ENCODE assay signal across 10 cellular contexts in the genomic region with DNA sequence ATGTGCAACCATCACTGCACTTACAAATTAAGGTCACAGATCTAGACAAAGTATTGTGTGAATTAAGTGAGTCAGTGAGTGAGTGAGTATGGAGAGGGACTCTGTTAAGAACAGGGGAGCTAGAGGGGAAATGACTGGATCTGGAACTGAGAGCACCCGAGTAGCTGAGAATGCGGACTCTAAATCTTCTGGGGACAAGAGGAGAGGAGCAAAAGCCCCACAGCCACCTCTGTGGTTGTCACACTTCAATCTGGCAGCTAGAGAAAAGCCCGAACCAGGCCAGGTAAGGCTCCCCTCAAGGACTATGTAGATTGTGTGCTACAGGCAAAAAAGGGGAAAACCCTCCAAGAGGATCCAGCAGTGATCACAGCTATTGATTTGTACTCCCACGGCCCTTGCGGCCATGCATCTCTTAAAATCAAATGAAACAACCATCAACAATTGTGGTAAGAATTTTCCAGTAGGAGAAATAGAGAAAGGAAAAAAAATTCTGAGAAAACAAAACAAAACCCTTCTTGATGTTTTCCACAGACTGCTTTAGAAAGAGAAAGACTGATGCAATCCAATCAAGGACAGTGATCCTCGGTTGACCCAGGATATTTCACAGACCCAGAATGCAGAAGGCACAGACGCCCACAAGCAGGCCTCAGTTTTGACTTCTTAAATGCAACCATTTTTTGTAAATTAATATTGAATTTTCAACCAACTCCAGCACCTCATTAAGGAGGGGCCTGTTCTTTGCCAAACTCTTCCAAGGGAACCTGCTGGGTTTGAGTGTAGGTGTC.
DNase-seq lines count a peak whose midpoint lies in the region; ATAC-seq and TF ChIP-seq lines count a peak whose summit lies in the region.
"Had no signal": no experiment of that assay in that cellular context is flagged by ENCODE, and none has a peak within 500 bp of the region (broad histone marks: within the 10 kb centered on the region; RNA-seq: fewer than 3 reads in every experiment).

No MANE protein-coding gene starts in this region.

- intact Hi-C loops in OCI-LY7 (cut with micrococcal nuclease; ENCODE audit: unreplicated experiment) = no loop called here
- intact Hi-C loops in ascending aorta (cut with DNase I) = no loop called here
- intact Hi-C loops in sigmoid colon (cut with DNase I) = no loop called here
- intact Hi-C loops in A673 (cut with micrococcal nuclease; ENCODE audit: unreplicated experiment) = no loop called here

- H3K9me2 ChIP-seq in OCI-LY7 (ENCODE audit: insufficient read depth, low read length) = no peaks in the 10 kb centered on the region

- no peak overlapping the region for H2AFZ ChIP-seq in OCI-LY7 (ENCODE audit: low read length)

- ATAC-seq in HG02852 (IDR thresholded peaks at IDR 0.05; ENCODE audit: unreplicated experiment) = peak; percentile 89

- H4K20me1 ChIP-seq in OCI-LY7 (ENCODE audit: insufficient read depth, low read length) = no peaks in the 10 kb centered on the region

- H3K27ac ChIP-seq in OCI-LY7 (ENCODE audit: low read depth, low read length, poor library complexity, severe bottlenecking) (no peak overlapping the region), ascending aorta (peak overlapping the region in 1 of 2 donors; percentile 37), sigmoid colon (no peak overlapping the region), A673 (ENCODE audit: low read depth, low read length, poor library complexity, severe bottlenecking) (no peak overlapping the region)

- CTCF ChIA-PET in OCI-LY7 (lab: Charles Lee; ENCODE audit: unreplicated experiment) = no interaction called here
- CTCF ChIA-PET in A673 (lab: Charles Lee) = no interaction called here

- no peak overlapping the region for H3K4me2 ChIP-seq in OCI-LY7 (ENCODE audit: low read length)

- 80 to 89% methylated on average over 7 of the region's 7 CpGs for WGBS in sigmoid colon, 2 donors

- H3K4me1 ChIP-seq in adipocyte (ENCODE audit: control insufficient read depth, insufficient read depth, low read length) (peaks cover 32% of the 10 kb centered on the region), OCI-LY7 (ENCODE audit: insufficient read depth, low read length, poor library complexity, severe bottlenecking) (peaks cover 10% of the 10 kb centered on the region), ascending aorta (no peaks in the 10 kb centered on the region), sigmoid colon (no peaks in the 10 kb centered on the region), A673 (ENCODE audit: insufficient read depth, low read length, poor library complexity, severe bottlenecking) (no peaks in the 10 kb centered on the region)

- no peaks in the 10 kb centered on the region for H3K27me3 ChIP-seq in adipocyte (replicated peaks; ENCODE audit: control insufficient read depth, insufficient read depth, low read length)
- H3K27me3 ChIP-seq in ascending aorta = no peaks in the 10 kb centered on the region
- no peaks in the 10 kb centered on the region for H3K27me3 ChIP-seq in sigmoid colon
- H3K27me3 ChIP-seq in A673 (replicated peaks; ENCODE audit: insufficient read depth, low read depth, low read length, poor library complexity) = no peaks in the 10 kb centered on the region

- H3K36me3 ChIP-seq in adipocyte (ENCODE audit: control insufficient read depth, insufficient read depth, low read length, severe bottlenecking) (no peaks in the 10 kb centered on the region), OCI-LY7 (ENCODE audit: insufficient read depth, low read length) (no peaks in the 10 kb centered on the region), ascending aorta (no peaks in the 10 kb centered on the region), sigmoid colon (no peaks in the 10 kb centered on the region), A673 (ENCODE audit: insufficient read depth, low read length, poor library complexity, severe bottlenecking) (no peaks in the 10 kb centered on the region)

- H3K9me3 ChIP-seq in adipocyte (ENCODE audit: control insufficient read depth, low read length) (no peaks in the 10 kb centered on the region), OCI-LY7 (ENCODE audit: low read length) (no peaks in the 10 kb centered on the region), ascending aorta (no peaks in the 10 kb centered on the region), sigmoid colon (no peaks in the 10 kb centered on the region), A673 (ENCODE audit: low read depth, low read length, poor library complexity, severe bottlenecking) (no peaks in the 10 kb centered on the region)

- POLR2A ChIA-PET in OCI-LY7 (lab: Charles Lee) = no interaction called here
- POLR2A ChIA-PET in A673 (lab: Charles Lee; ENCODE audit: low non-redundant PET) = no interaction called here

- no peak for TF ChIP-seq CTCF in OCI-LY7 (conservative IDR thresholded peaks at IDR 0.05; ENCODE audit: low read length)
- TF ChIP-seq CTCF in ascending aorta (IDR thresholded peaks at IDR 0.05) = no peak
- TF ChIP-seq CTCF in sigmoid colon (IDR thresholded peaks at IDR 0.05) = no peak
- TF ChIP-seq CTCF in A673 (conservative IDR thresholded peaks at IDR 0.05; ENCODE audit: low read depth, low read length) = no peak

- H3K4me3 ChIP-seq in adipocyte (ENCODE audit: low read length) = peak overlapping the region; percentile 57
- no peak overlapping the region for H3K4me3 ChIP-seq in OCI-LY7 (ENCODE audit: low read depth, low read length, poor library complexity, severe bottlenecking)
- no peak overlapping the region for H3K4me3 ChIP-seq in ascending aorta
- H3K4me3 ChIP-seq in sigmoid colon = no peak overlapping the region
- no peak overlapping the region for H3K4me3 ChIP-seq in A673 (ENCODE audit: low read depth, low read length, poor library complexity, severe bottlenecking)

- BruUV-seq in OCI-LY7 (replicated peaks; lab: Mats Ljungman, UMichigan) (no TSS peak), A673 (replicated peaks; lab: Mats Ljungman, UMichigan) (no TSS peak)

- H3K79me2 ChIP-seq in OCI-LY7 (ENCODE audit: insufficient read depth, low read depth, low read length) = no peaks in the 10 kb centered on the region

- H3K9ac ChIP-seq in adipocyte (ENCODE audit: low read length) = peak overlapping the region; percentile 79

- TF ChIP-seq POLR2A in sigmoid colon (IDR thresholded peaks at IDR 0.05) = no peak

- peak; percentile 41 for DNase-seq in stimulated activated CD4-positive, alpha-beta T cell treated with anti-CD3 and anti-CD28 coated beads, Interleukin-1b, Interleukin-23, amount 100 ng/mL, for 48 hours
- DNase-seq in stimulated activated CD4-positive, alpha-beta T cell treated with anti-CD3 and anti-CD28 coated beads, Interleukin-4, amount 100 ng/mL, for 4 hours = no peak
- peak; percentile 62 for DNase-seq in adipocyte (ENCODE audit: low read depth)
- DNase-seq in OCI-LY7 (ENCODE audit: low spot score) = no peak
- no peak for DNase-seq in ascending aorta (ENCODE audit: low spot score in 2 of 2)
- no peak for DNase-seq in sigmoid colon
- DNase-seq in A673 (ENCODE audit: low spot score) = no peak
- DNase-seq: CD8-positive, alpha-beta memory T cell; T1000 had no signal

- no peak for TF ChIP-seq EP300 in sigmoid colon (IDR thresholded peaks at IDR 0.05)

Comparison
In these comparisons a context has a peak if more than half of its experiments do, and no peak if none do; other contexts are left out.
1. DNase-seq: peak in stimulated activated CD4-positive, alpha-beta T cell treated with anti-CD3 and anti-CD28 coated beads, Interleukin-1b, Interleukin-23, amount 100 ng/mL, for 48 hours (single experiment) and adipocyte (single experiment); none in stimulated activated CD4-positive, alpha-beta T cell treated with anti-CD3 and anti-CD28 coated beads, Interleukin-4, amount 100 ng/mL, for 4 hours (0 of 2), OCI-LY7 (single experiment), ascending aorta (0 of 2), sigmoid colon (single experiment) and A673 (single experiment).